In the genomic region with DNA sequence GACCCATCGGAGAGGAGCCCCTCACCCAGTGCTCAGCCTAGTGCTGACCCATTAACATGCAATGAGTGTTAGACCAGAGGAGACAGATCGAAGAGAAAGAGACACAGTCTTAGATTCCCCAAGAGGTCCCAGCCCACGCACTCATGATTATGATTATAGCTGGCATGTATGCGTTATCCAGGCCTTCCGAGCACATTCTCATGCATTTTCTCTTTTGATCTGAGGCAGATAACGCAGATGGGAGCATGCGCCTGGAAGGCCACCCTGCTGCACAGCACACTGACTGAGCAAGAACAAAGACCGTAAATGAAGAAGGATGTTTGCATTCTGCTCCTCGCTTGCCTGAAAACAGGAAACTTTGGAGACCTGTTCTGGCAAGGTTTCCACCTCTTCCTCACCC, we compare ENCODE assay signal across 16 cellular contexts.
"Had no signal": no experiment of that assay in that cellular context is flagged by ENCODE, and none has a peak within 500 bp of the region (broad histone marks: within the 10 kb centered on the region; RNA-seq: fewer than 3 reads in every experiment).

No MANE protein-coding gene starts in this region.

- H3K27ac ChIP-seq: colonic mucosa, heart left ventricle, left ventricle myocardium inferior, ovary, skin epidermis, tibial nerve had no signal

- H3K36me3 Mint-ChIP-seq: activated naive CD8-positive, alpha-beta T cell; stimulated activated memory B cell treated with anti-CD40 and anti-IgM and Interleukin-4, amounts not matched to agents 10 μg/mL and 1 μg/mL and 100 μg/mL, for 72 hours had no signal

- H3K4me3 Mint-ChIP-seq: activated naive CD8-positive, alpha-beta T cell; neural crest cell; stimulated activated memory B cell treated with anti-CD40 and anti-IgM and Interleukin-4, amounts not matched to agents 10 μg/mL and 1 μg/mL and 100 μg/mL, for 72 hours had no signal

- ATAC-seq: heart left ventricle; stimulated activated memory B cell treated with anti-CD40 and anti-IgM and Interleukin-4, amounts not matched to agents 10 μg/mL and 1 μg/mL and 100 μg/mL, for 72 hours had no signal

- H3K4me1 Mint-ChIP-seq: stimulated activated memory B cell treated with anti-CD40 and anti-IgM and Interleukin-4, amounts not matched to agents 10 μg/mL and 1 μg/mL and 100 μg/mL, for 72 hours had no signal

- H3K27ac Mint-ChIP-seq: activated naive CD8-positive, alpha-beta T cell; stimulated activated memory B cell treated with anti-CD40 and anti-IgM and Interleukin-4, amounts not matched to agents 10 μg/mL and 1 μg/mL and 100 μg/mL, for 72 hours had no signal

- DNase-seq: activated CD4-positive, alpha-beta T cell treated with anti-CD3 and anti-CD28 coated beads, Interleukin-2, amount 50 U/mL, for 4 hours; activated CD4-positive, CD25-positive, alpha-beta regulatory T cell treated with anti-CD3 and anti-CD28 coated beads, Interleukin-2, amount 50 U/mL, for 72 hours; activated gamma-delta T cell; activated T-cell treated with anti-CD3 and anti-CD28 coated beads, Interleukin-2, amount 50 U/mL, for 48 hours; colonic mucosa; effector CD4-positive, alpha-beta T cell; heart left ventricle; left ventricle myocardium inferior; mesenchymal stem cell; ovary; T-helper 2 cell had no signal
